8 cellular contexts compared by ENCODE assay signal in genomic region chr10:80460399-80461207, GRCh38. TPM values are rescaled to one million over a fixed set of nuclear protein-coding genes. Genes with fewer than 3 reads are reported as not detected.
DNase-seq lines count a peak whose midpoint lies in the region; TF ChIP-seq lines count a peak whose summit lies in the region.

No MANE protein-coding gene starts in this region.

- H3K9me3 Mint-ChIP-seq in activated naive CD4-positive, alpha-beta T cell treated with anti-CD3 and anti-CD28 coated beads, Interleukin-2, amount 10 ng/mL, durations not matched to agents 7 days and 5 days = no peaks in the 10 kb centered on the region
- no peaks in the 10 kb centered on the region for H3K9me3 Mint-ChIP-seq in nephron

- H2AFZ ChIP-seq in fibroblast of lung (ENCODE audit: low read length) = no peak overlapping the region

- H3K9ac ChIP-seq in SK-N-MC (ENCODE audit: insufficient read length) = no peak overlapping the region
- no peak overlapping the region for H3K9ac ChIP-seq in fibroblast of lung (ENCODE audit: insufficient read depth, low read length)

- CTCF ChIA-PET in activated naive CD4-positive, alpha-beta T cell treated with anti-CD3 and anti-CD28 coated beads, Interleukin-2, amount 10 ng/mL, durations not matched to agents 7 days and 5 days (lab: Charles Lee) = interaction anchor here (0.8 to 39.3 kb wide), 7 partner anchors 9 to 46 kb away, joined by 3 to 986 read pairs (median 7); no protein-coding TSS in a partner anchor

- H3K36me3 ChIP-seq in SK-N-MC (ENCODE audit: insufficient read depth, low read length) (no peaks in the 10 kb centered on the region), fibroblast of lung (ENCODE audit: control insufficient read depth, insufficient read depth, low read length) (no peaks in the 10 kb centered on the region)

- H3K4me1 ChIP-seq in fibroblast of lung (ENCODE audit: control insufficient read depth, extremely low read depth, insufficient read depth, low read length) = peaks cover 49% of the 10 kb centered on the region

- no peak for DNase-seq in activated naive CD4-positive, alpha-beta T cell treated with anti-CD3 and anti-CD28 coated beads, Interleukin-2, amount 10 ng/mL, durations not matched to agents 7 days and 5 days
- DNase-seq in activated naive CD4-positive, alpha-beta T cell (lab: John Stamatoyannopoulos, UW) = no peak
- DNase-seq in SK-N-MC (ENCODE audit: low read depth, low spot score) (no peak), fibroblast of lung (ENCODE audit: low read depth in 2 of 2) (peak; percentile 38 to 76), foreskin melanocyte (no peak), D341Med (ENCODE audit: low spot score) (no peak)
- DNase-seq in activated CD4-positive, CD25-positive, alpha-beta regulatory T cell (lab: John Stamatoyannopoulos, UW) = no peak

- H3K27me3 ChIP-seq in fibroblast of lung (ENCODE audit: control insufficient read depth, insufficient read depth, low read length) = no peaks in the 10 kb centered on the region

- H3K9me3 ChIP-seq in SK-N-MC (ENCODE audit: low read depth, low read length) = no peaks in the 10 kb centered on the region
- no peaks in the 10 kb centered on the region for H3K9me3 ChIP-seq in fibroblast of lung (ENCODE audit: control insufficient read depth, insufficient read depth, low read depth, low read length)

- H3K4me1 Mint-ChIP-seq in activated naive CD4-positive, alpha-beta T cell treated with anti-CD3 and anti-CD28 coated beads, Interleukin-2, amount 10 ng/mL, durations not matched to agents 7 days and 5 days = peaks cover 97% of the 10 kb centered on the region
- peaks cover 88% of the 10 kb centered on the region for H3K4me1 Mint-ChIP-seq in nephron

- H3K4me3 Mint-ChIP-seq in activated naive CD4-positive, alpha-beta T cell treated with anti-CD3 and anti-CD28 coated beads, Interleukin-2, amount 10 ng/mL, durations not matched to agents 7 days and 5 days = peak overlapping the region; percentile 94
- H3K4me3 Mint-ChIP-seq in nephron = peak overlapping the region; percentile 16 to 31 (median 21)

- TF ChIP-seq CTCF in fibroblast of lung (conservative IDR thresholded peaks at IDR 0.05 in 1 of 2, IDR thresholded peaks at IDR 0.05 in 1 of 2; ENCODE audit: low read depth in 1 of 2, low read length in 2 of 2) (no peak), nephron (IDR thresholded peaks at IDR 0.05; ENCODE audit: unreplicated experiment in 3 of 3) (no peak)

- peak overlapping the region; percentile 94 for H3K27ac Mint-ChIP-seq in activated naive CD4-positive, alpha-beta T cell treated with anti-CD3 and anti-CD28 coated beads, Interleukin-2, amount 10 ng/mL, durations not matched to agents 7 days and 5 days
- H3K27ac Mint-ChIP-seq in nephron = peak overlapping the region; percentile 82 to 93 (median 89)

- H3K27me3 Mint-ChIP-seq in activated naive CD4-positive, alpha-beta T cell treated with anti-CD3 and anti-CD28 coated beads, Interleukin-2, amount 10 ng/mL, durations not matched to agents 7 days and 5 days = no peaks in the 10 kb centered on the region
- H3K27me3 Mint-ChIP-seq in nephron (ENCODE audit: low read depth) = peaks cover 7% of the 10 kb centered on the region

- H3K79me2 ChIP-seq in fibroblast of lung (ENCODE audit: control insufficient read depth, insufficient read depth, low read length) = peaks cover 82% of the 10 kb centered on the region

- H3K36me3 Mint-ChIP-seq in activated naive CD4-positive, alpha-beta T cell treated with anti-CD3 and anti-CD28 coated beads, Interleukin-2, amount 10 ng/mL, durations not matched to agents 7 days and 5 days = peaks cover 76% of the 10 kb centered on the region
- no peaks in the 10 kb centered on the region for H3K36me3 Mint-ChIP-seq in nephron (ENCODE audit: low read depth)

- peak overlapping the region; percentile 50; the same call in 1 of the 2 replicates for H3K27ac ChIP-seq in SK-N-MC
- H3K27ac ChIP-seq in fibroblast of lung (ENCODE audit: insufficient read depth, low read length) = no peak overlapping the region

- H3K4me3 ChIP-seq in SK-N-MC (no peak overlapping the region), fibroblast of lung (replicated peaks in 1 of 4; ENCODE audit: control extremely low read depth in 1 of 4, insufficient read depth in 1 of 4, low read depth in 3 of 4, low read length in 4 of 4) (no peak overlapping the region)

- H3K4me2 ChIP-seq in fibroblast of lung (ENCODE audit: extremely low read depth, insufficient read depth, low read length) = no peak overlapping the region

- H4K20me1 ChIP-seq in fibroblast of lung (ENCODE audit: control insufficient read depth, extremely low read depth, insufficient read depth, low read length) = no peaks in the 10 kb centered on the region

RNA-seq across cellular contexts. Expression of gene TSPAN14, which starts 6.5 kb away (rescaled TPM):
- total RNA-seq in fibroblast of lung = 5.6 and 12.1 TPM in 2 replicates
- 30.9 and 50.0 TPM in 2 replicates for polyA plus RNA-seq in fibroblast of lung
- 25.5 and 41.9 TPM in 2 replicates for polyA plus RNA-seq in fibroblast of lung (2012)
- polyA minus RNA-seq in fibroblast of lung (ENCODE audit: low replicate concordance) = 34.8 and 96.2 TPM in 2 replicates

RNA-seq across cellular contexts. Expression of gene PRXL2A, which starts 52.3 kb away (rescaled TPM):
- total RNA-seq in fibroblast of lung = 13.9 and 19.2 TPM in 2 replicates
- 1.6 and 2.2 TPM in 2 replicates for polyA plus RNA-seq in fibroblast of lung
- 1.5 and 1.7 TPM in 2 replicates for polyA plus RNA-seq in fibroblast of lung (2012)
- not detected in 2 replicates for polyA minus RNA-seq in fibroblast of lung (ENCODE audit: low replicate concordance)

Comparison
In these comparisons a context has a peak if more than half of its experiments do, and no peak if none do; other contexts are left out.
1. DNase-seq: peak in fibroblast of lung (2 of 2); none in activated naive CD4-positive, alpha-beta T cell treated with anti-CD3 and anti-CD28 coated beads, Interleukin-2, amount 10 ng/mL, durations not matched to agents 7 days and 5 days (single experiment), activated naive CD4-positive, alpha-beta T cell (0 of 4), SK-N-MC (single experiment), foreskin melanocyte (single experiment), activated CD4-positive, CD25-positive, alpha-beta regulatory T cell (0 of 4) and D341Med (single experiment).